ENCODE assay signal across 8 cellular contexts in the genomic region with DNA sequence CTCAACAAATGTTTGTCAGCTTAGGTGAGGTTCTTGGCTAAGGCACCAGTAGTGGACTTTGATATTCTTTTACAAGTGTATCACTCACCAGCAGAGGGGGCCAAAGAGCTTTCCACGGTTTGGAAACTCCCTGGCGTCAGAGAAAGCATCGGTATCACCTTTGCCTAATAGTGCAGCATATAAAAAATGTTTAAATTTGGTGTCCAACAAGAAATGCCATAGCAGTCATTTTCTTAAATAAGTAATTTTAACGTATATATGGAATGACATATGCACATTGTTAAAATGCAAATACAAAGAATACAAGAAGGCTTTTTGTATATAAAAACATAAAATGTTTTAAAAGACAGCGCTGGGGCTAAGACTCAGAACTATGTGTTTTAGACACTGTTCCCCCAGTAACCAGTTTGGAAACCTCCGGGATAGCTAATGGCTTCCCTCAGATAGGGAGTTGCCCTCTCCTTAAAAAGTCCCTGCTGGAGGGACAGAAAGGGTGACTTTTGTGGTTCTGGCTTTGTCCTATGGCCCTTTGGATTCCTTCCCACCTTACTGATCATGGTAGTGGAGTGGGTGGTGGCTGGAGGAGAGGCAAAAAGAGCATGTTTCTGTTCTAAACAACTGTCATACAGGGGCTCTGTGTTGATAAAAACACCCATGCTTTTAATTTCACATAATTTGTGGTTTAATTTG.
A peak's percentile ranks its signal among the peaks of the same experiment; 100 is the strongest.
DNase-seq lines count a peak whose midpoint lies in the region; ATAC-seq and TF ChIP-seq lines count a peak whose summit lies in the region.

No MANE protein-coding gene starts in this region.

- no CpG with 5 or more reads among the region's 6 CpGs for WGBS in neuronal stem cell (ENCODE audit: extremely low coverage in 2 of 2, insufficient read length in 2 of 2, insufficient replicate concordance in 1 of 2), 2 donors

- no peak overlapping the region for H3K14ac ChIP-seq in neuronal stem cell (ENCODE audit: low read length)

- H2BK12ac ChIP-seq in neuronal stem cell (ENCODE audit: low read length) = no peak overlapping the region

- no peaks in the 10 kb centered on the region for H3K9me3 ChIP-seq in Karpas-422 (ENCODE audit: low read length)
- H3K9me3 ChIP-seq in neuronal stem cell (replicated peaks in 1 of 2; ENCODE audit: control insufficient read depth in 2 of 2, insufficient read depth in 1 of 2, low read depth in 1 of 2, low read length in 2 of 2) = no peaks in the 10 kb centered on the region
- H3K9me3 ChIP-seq in subcutaneous abdominal adipose tissue (ENCODE audit: control insufficient read depth in 5 of 5, low read length in 5 of 5) = no peaks in the 10 kb centered on the region

- H3K4me3 ChIP-seq in Karpas-422 (ENCODE audit: low read length) = no peak overlapping the region
- no peak overlapping the region for H3K4me3 ChIP-seq in fibroblast of the aortic adventitia (ENCODE audit: low read depth, low read length)
- H3K4me3 ChIP-seq in neuronal stem cell (ENCODE audit: low read length in 2 of 2) = no peak overlapping the region
- H3K4me3 ChIP-seq in subcutaneous abdominal adipose tissue (ENCODE audit: low read depth in 1 of 5, low read length in 5 of 5) = peak overlapping the region in 4 of 5 donors; percentile 16 to 55 (median 44)

- H3K79me1 ChIP-seq in neuronal stem cell (ENCODE audit: low read depth, low read length) = no peaks in the 10 kb centered on the region

- H3K23ac ChIP-seq in neuronal stem cell (ENCODE audit: low read depth, low read length, poor library complexity) = no peak overlapping the region

- H4K8ac ChIP-seq in neuronal stem cell (ENCODE audit: low read depth, low read length) = no peak overlapping the region

- no peaks in the 10 kb centered on the region for H4K20me1 ChIP-seq in Karpas-422 (ENCODE audit: insufficient read depth, low read depth, low read length)

- H3K9ac ChIP-seq in Karpas-422 (ENCODE audit: low read length) (no peak overlapping the region), neuronal stem cell (ENCODE audit: low read depth, low read length, poor library complexity) (no peak overlapping the region), subcutaneous abdominal adipose tissue (ENCODE audit: low read length in 5 of 5) (peak overlapping the region in 1 of 5 donors; percentile 46)

- H3K18ac ChIP-seq in neuronal stem cell (ENCODE audit: low read length) = no peak overlapping the region

- no peaks in the 10 kb centered on the region for H3K79me2 ChIP-seq in Karpas-422 (ENCODE audit: low read length)

- no peak overlapping the region for H2BK120ac ChIP-seq in neuronal stem cell (ENCODE audit: low read depth, low read length)

- H3K4me2 ChIP-seq in Karpas-422 (ENCODE audit: low read depth, low read length, poor library complexity, severe bottlenecking) = peak overlapping the region; percentile 49
- H3K4me2 ChIP-seq in neuronal stem cell (ENCODE audit: insufficient read depth, low read length, poor library complexity, severe bottlenecking) = no peak overlapping the region

- H2BK15ac ChIP-seq in neuronal stem cell (ENCODE audit: low read length) = no peak overlapping the region

- H3K4ac ChIP-seq in neuronal stem cell (ENCODE audit: low read length) = no peak overlapping the region

- peak; percentile 73 for ATAC-seq in GM21390 (IDR thresholded peaks at IDR 0.05; ENCODE audit: unreplicated experiment)

- peak; percentile 61 for DNase-seq in COLO668 (lab: John Stamatoyannopoulos, UW; ENCODE audit: unreplicated experiment)
- DNase-seq in Karpas-422 = peak; percentile 92
- peak; percentile 72 for DNase-seq in RPMI7951 (ENCODE audit: low read depth)
- peak; percentile 65 to 69 for DNase-seq in activated T-helper 1 cell treated with anti-CD3 and anti-CD28 coated beads, Interleukin-2, amount 50 U/mL, for 16 hours (ENCODE audit: low read depth in 1 of 2, low spot score in 1 of 2)
- DNase-seq in fibroblast of the aortic adventitia (ENCODE audit: low read depth) = peak; percentile 95
- DNase-seq in neuronal stem cell (ENCODE audit: low spot score) = peak; percentile 87

- H2BK5ac ChIP-seq in neuronal stem cell (ENCODE audit: low read length) = no peak overlapping the region

- no peaks in the 10 kb centered on the region for H3K9me2 ChIP-seq in Karpas-422 (replicated peaks; ENCODE audit: insufficient read depth, low read length)

- H3K27me3 ChIP-seq in Karpas-422 (ENCODE audit: low read length) (no peaks in the 10 kb centered on the region), neuronal stem cell (ENCODE audit: control insufficient read depth in 3 of 3, insufficient read depth in 3 of 3, low read depth in 1 of 3, low read length in 3 of 3) (peaks cover 0 to 8% (median 0%) of the 10 kb centered on the region in 3 experiments), subcutaneous abdominal adipose tissue (ENCODE audit: control insufficient read depth in 5 of 5, insufficient read depth in 4 of 5, low read length in 5 of 5) (no peaks in the 10 kb centered on the region)

- peaks cover 4% of the 10 kb centered on the region for H3K4me1 ChIP-seq in Karpas-422 (ENCODE audit: low read length)
- peaks cover 1 to 2% of the 10 kb centered on the region in 2 donors for H3K4me1 ChIP-seq in neuronal stem cell (ENCODE audit: control insufficient read depth in 2 of 2, insufficient read depth in 1 of 2, low read depth in 1 of 2, low read length in 2 of 2)
- peaks cover 0 to 15% (median 10%) of the 10 kb centered on the region in 5 donors for H3K4me1 ChIP-seq in subcutaneous abdominal adipose tissue (ENCODE audit: control insufficient read depth in 5 of 5, insufficient read depth in 5 of 5, low read length in 5 of 5)

- no peak overlapping the region for H2AK5ac ChIP-seq in neuronal stem cell (ENCODE audit: low read depth, low read length)

- no peak overlapping the region for H3K27ac ChIP-seq in Karpas-422 (ENCODE audit: low read length)
- no peak overlapping the region for H3K27ac ChIP-seq in neuronal stem cell (replicated peaks; ENCODE audit: low read length)
- H3K27ac ChIP-seq in subcutaneous abdominal adipose tissue (ENCODE audit: low read depth, low read length) = no peak overlapping the region

- H3K36me3 ChIP-seq in Karpas-422 (ENCODE audit: insufficient read depth, low read length) (no peaks in the 10 kb centered on the region), neuronal stem cell (replicated peaks in 1 of 2; ENCODE audit: control insufficient read depth in 2 of 2, insufficient read depth in 2 of 2, low read length in 2 of 2) (no peaks in the 10 kb centered on the region), subcutaneous abdominal adipose tissue (ENCODE audit: control insufficient read depth in 5 of 5, insufficient read depth in 5 of 5, low read length in 5 of 5) (no peaks in the 10 kb centered on the region)

- no peak overlapping the region for H4K91ac ChIP-seq in neuronal stem cell (ENCODE audit: low read depth, low read length, poor library complexity)

- peak; percentile 78 for TF ChIP-seq CTCF in fibroblast of the aortic adventitia (IDR thresholded peaks at IDR 0.05; ENCODE audit: insufficient read depth, low read length)

- H2AFZ ChIP-seq in Karpas-422 (ENCODE audit: low read length) (no peak overlapping the region), neuronal stem cell (ENCODE audit: low read length) (peak overlapping the region; percentile 67)

Comparison
In these comparisons a context has a peak if more than half of its experiments do, and no peak if none do; other contexts are left out.
1. H3K4me3 ChIP-seq: peak in subcutaneous abdominal adipose tissue (4 of 5); none in Karpas-422 (single experiment), fibroblast of the aortic adventitia (single experiment) and neuronal stem cell (0 of 2).
2. Peak in every context shown above with its lines, with median percentiles within 50 percentile points of each other: DNase-seq.